1 cellular context compared by ENCODE assay signal in the genomic region with DNA sequence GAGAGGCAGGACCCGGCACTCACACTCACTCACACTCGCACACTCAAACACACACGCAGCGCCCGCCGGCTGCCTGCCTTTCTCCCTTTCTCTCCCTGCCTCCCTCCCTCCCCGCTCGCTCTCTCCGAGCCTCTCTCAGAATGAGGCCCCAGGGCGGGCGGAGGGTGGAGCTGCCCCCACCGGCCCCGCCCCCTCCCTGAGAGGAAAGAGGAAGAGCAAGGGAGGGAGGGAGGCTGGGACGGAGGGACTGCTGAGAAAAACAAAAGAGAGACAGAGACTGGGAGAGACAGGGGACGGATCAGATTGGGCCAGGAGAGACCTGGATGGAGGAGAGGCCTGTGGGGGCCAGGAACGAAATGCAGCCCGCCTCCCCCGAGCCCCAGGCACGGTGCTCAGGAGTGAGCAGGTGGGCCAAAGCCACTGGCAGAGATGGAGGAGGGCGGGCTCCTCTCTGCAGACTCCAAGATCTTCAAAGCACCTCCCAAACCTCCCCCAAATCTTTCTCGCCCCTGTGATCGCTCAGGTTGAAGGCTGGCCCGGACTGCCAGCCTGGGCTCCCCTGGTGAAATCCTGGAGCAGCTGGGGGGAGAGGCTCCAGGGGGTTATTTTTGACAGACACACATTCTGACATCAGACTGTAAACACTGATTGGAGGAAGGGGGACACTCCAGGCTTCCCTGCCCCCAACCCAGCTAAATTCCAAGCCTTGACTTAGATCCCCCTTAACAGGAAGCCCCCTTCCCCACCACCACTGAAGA.
TF ChIP-seq lines count a peak whose summit lies in the region.

No MANE protein-coding gene starts in this region.

TF ChIP-seq in HepG2, 621 proteins besides CTCF, POLR2A, EP300 and RAD21 (continued from another document and continues in another):
- 0 out of 2 replicates have a peak, but pooled peaks have one; percentile 30 for TF ChIP-seq KMT2B (CRISPR knock-in tag; IDR thresholded peaks at IDR 0.05)
- no peak for TF ChIP-seq NRL (CRISPR knock-in tag; IDR thresholded peaks at IDR 0.05; ENCODE audit: borderline replicate concordance)
- no peak for TF ChIP-seq GTF3A (CRISPR knock-in tag; conservative IDR thresholded peaks at IDR 0.05)
- no peak for TF ChIP-seq NAIF1 (CRISPR knock-in tag; IDR thresholded peaks at IDR 0.05; ENCODE audit: borderline replicate concordance)
- no peak for TF ChIP-seq ZNF264 (CRISPR knock-in tag; IDR thresholded peaks at IDR 0.05)
- TF ChIP-seq, protein P1, sequence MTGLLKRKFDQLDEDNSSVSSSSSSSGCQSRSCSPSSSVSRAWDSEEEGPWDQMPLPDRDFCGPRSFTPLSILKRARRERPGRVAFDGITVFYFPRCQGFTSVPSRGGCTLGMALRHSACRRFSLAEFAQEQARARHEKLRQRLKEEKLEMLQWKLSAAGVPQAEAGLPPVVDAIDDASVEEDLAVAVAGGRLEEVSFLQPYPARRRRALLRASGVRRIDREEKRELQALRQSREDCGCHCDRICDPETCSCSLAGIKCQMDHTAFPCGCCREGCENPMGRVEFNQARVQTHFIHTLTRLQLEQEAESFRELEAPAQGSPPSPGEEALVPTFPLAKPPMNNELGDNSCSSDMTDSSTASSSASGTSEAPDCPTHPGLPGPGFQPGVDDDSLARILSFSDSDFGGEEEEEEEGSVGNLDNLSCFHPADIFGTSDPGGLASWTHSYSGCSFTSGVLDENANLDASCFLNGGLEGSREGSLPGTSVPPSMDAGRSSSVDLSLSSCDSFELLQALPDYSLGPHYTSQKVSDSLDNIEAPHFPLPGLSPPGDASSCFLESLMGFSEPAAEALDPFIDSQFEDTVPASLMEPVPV (CRISPR knock-in tag; IDR thresholded peaks at IDR 0.05) = no peak
- TF ChIP-seq THAP11 (CRISPR knock-in tag; IDR thresholded peaks at IDR 0.05) = peak; percentile 62; the same call in 1 of the 2 replicates
- TF ChIP-seq ISL2 (CRISPR knock-in tag; IDR thresholded peaks at IDR 0.05) = no peak
- peak; percentile 81 for TF ChIP-seq SRSF1 (optimal IDR thresholded peaks at IDR 0.05; ENCODE audit: low read depth, low read length)
- TF ChIP-seq ZNF263 (CRISPR knock-in tag; IDR thresholded peaks at IDR 0.05) = 0 out of 2 replicates have a peak, but pooled peaks have one; percentile 27
- 0 out of 2 replicates have a peak, but pooled peaks have one; percentile 34 for TF ChIP-seq TARDBP (CRISPR knock-in tag; IDR thresholded peaks at IDR 0.05)
- 0 out of 2 replicates have a peak, but pooled peaks have one; percentile 17 for TF ChIP-seq NFYC (CRISPR knock-in tag; IDR thresholded peaks at IDR 0.05)
- TF ChIP-seq AHR (CRISPR knock-in tag; IDR thresholded peaks at IDR 0.05) = peak; percentile 59; the same call in 1 of the 2 replicates
- TF ChIP-seq, protein P2, sequence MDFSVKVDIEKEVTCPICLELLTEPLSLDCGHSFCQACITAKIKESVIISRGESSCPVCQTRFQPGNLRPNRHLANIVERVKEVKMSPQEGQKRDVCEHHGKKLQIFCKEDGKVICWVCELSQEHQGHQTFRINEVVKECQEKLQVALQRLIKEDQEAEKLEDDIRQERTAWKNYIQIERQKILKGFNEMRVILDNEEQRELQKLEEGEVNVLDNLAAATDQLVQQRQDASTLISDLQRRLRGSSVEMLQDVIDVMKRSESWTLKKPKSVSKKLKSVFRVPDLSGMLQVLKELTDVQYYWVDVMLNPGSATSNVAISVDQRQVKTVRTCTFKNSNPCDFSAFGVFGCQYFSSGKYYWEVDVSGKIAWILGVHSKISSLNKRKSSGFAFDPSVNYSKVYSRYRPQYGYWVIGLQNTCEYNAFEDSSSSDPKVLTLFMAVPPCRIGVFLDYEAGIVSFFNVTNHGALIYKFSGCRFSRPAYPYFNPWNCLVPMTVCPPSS (IDR thresholded peaks at IDR 0.05) = no peak
- no peak for TF ChIP-seq ZFYVE20 (CRISPR knock-in tag; IDR thresholded peaks at IDR 0.05; ENCODE audit: borderline replicate concordance, low read depth)
- TF ChIP-seq, protein P3, sequence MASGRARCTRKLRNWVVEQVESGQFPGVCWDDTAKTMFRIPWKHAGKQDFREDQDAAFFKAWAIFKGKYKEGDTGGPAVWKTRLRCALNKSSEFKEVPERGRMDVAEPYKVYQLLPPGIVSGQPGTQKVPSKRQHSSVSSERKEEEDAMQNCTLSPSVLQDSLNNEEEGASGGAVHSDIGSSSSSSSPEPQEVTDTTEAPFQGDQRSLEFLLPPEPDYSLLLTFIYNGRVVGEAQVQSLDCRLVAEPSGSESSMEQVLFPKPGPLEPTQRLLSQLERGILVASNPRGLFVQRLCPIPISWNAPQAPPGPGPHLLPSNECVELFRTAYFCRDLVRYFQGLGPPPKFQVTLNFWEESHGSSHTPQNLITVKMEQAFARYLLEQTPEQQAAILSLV (CRISPR knock-in tag; IDR thresholded peaks at IDR 0.05; ENCODE audit: borderline replicate concordance) = no peak
- no peak for TF ChIP-seq ZNF550 (CRISPR knock-in tag; IDR thresholded peaks at IDR 0.05; ENCODE audit: borderline replicate concordance)
- 0 out of 2 replicates have a peak, but pooled peaks have one; percentile 21 for TF ChIP-seq ZNF205 (CRISPR knock-in tag; IDR thresholded peaks at IDR 0.05)
- TF ChIP-seq ZNF441 (CRISPR knock-in tag; IDR thresholded peaks at IDR 0.05; ENCODE audit: borderline replicate concordance) = no peak
- TF ChIP-seq SALL1 (CRISPR knock-in tag; IDR thresholded peaks at IDR 0.05) = peak; percentile 68
- TF ChIP-seq HNRNPK (IDR thresholded peaks at IDR 0.05; ENCODE audit: low read depth, low read length, poor library complexity, severe bottlenecking) = peak; percentile 14
- no peak for TF ChIP-seq CEBPB (IDR thresholded peaks at IDR 0.05; ENCODE audit: borderline replicate concordance, low read depth, low read length)
- peak; percentile 25; the same call in 1 of the 2 replicates for TF ChIP-seq MYC (CRISPR knock-in tag; IDR thresholded peaks at IDR 0.05; ENCODE audit: borderline replicate concordance)
- no peak for TF ChIP-seq HHEX (CRISPR knock-in tag; IDR thresholded peaks at IDR 0.05)
- TF ChIP-seq, protein P4, sequence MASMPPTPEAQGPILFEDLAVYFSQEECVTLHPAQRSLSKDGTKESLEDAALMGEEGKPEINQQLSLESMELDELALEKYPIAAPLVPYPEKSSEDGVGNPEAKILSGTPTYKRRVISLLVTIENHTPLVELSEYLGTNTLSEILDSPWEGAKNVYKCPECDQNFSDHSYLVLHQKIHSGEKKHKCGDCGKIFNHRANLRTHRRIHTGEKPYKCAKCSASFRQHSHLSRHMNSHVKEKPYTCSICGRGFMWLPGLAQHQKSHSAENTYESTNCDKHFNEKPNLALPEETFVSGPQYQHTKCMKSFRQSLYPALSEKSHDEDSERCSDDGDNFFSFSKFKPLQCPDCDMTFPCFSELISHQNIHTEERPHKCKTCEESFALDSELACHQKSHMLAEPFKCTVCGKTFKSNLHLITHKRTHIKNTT (CRISPR knock-in tag; IDR thresholded peaks at IDR 0.05) = no peak
- TF ChIP-seq ZNF124 (CRISPR knock-in tag; IDR thresholded peaks at IDR 0.05) = 0 out of 2 replicates have a peak, but pooled peaks have one; percentile 22
- TF ChIP-seq ZNF274 (CRISPR knock-in tag; IDR thresholded peaks at IDR 0.05) = no peak
- TF ChIP-seq, protein P5, sequence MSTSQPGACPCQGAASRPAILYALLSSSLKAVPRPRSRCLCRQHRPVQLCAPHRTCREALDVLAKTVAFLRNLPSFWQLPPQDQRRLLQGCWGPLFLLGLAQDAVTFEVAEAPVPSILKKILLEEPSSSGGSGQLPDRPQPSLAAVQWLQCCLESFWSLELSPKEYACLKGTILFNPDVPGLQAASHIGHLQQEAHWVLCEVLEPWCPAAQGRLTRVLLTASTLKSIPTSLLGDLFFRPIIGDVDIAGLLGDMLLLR (CRISPR knock-in tag; IDR thresholded peaks at IDR 0.05) = no peak
- peak; percentile 67 for TF ChIP-seq KAT8 (CRISPR knock-in tag; IDR thresholded peaks at IDR 0.05)
- no peak for TF ChIP-seq ZNF44 (CRISPR knock-in tag; IDR thresholded peaks at IDR 0.05)
- TF ChIP-seq KDM1A (CRISPR knock-in tag; IDR thresholded peaks at IDR 0.05) = peak; percentile 24; the same call in 1 of the 2 replicates
- TF ChIP-seq RCOR2 (CRISPR knock-in tag; IDR thresholded peaks at IDR 0.05) = 0 out of 2 replicates have a peak, but pooled peaks have one; percentile 35
- TF ChIP-seq, protein P6, sequence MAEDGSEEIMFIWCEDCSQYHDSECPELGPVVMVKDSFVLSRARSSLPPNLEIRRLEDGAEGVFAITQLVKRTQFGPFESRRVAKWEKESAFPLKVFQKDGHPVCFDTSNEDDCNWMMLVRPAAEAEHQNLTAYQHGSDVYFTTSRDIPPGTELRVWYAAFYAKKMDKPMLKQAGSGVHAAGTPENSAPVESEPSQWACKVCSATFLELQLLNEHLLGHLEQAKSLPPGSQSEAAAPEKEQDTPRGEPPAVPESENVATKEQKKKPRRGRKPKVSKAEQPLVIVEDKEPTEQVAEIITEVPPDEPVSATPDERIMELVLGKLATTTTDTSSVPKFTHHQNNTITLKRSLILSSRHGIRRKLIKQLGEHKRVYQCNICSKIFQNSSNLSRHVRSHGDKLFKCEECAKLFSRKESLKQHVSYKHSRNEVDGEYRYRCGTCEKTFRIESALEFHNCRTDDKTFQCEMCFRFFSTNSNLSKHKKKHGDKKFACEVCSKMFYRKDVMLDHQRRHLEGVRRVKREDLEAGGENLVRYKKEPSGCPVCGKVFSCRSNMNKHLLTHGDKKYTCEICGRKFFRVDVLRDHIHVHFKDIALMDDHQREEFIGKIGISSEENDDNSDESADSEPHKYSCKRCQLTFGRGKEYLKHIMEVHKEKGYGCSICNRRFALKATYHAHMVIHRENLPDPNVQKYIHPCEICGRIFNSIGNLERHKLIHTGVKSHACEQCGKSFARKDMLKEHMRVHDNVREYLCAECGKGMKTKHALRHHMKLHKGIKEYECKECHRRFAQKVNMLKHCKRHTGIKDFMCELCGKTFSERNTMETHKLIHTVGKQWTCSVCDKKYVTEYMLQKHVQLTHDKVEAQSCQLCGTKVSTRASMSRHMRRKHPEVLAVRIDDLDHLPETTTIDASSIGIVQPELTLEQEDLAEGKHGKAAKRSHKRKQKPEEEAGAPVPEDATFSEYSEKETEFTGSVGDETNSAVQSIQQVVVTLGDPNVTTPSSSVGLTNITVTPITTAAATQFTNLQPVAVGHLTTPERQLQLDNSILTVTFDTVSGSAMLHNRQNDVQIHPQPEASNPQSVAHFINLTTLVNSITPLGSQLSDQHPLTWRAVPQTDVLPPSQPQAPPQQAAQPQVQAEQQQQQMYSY (CRISPR knock-in tag; IDR thresholded peaks at IDR 0.05) = no peak
- no peak for TF ChIP-seq ZNF160 (CRISPR knock-in tag; IDR thresholded peaks at IDR 0.05)
- TF ChIP-seq, protein P7, sequence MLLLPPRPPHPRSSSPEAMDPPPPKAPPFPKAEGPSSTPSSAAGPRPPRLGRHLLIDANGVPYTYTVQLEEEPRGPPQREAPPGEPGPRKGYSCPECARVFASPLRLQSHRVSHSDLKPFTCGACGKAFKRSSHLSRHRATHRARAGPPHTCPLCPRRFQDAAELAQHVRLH (CRISPR knock-in tag; IDR thresholded peaks at IDR 0.05; ENCODE audit: borderline replicate concordance, low read depth) = 0 out of 2 replicates have a peak, but pooled peaks have one; percentile 20
- no peak for TF ChIP-seq ZC3H13 (CRISPR knock-in tag; IDR thresholded peaks at IDR 0.05)
- peak; percentile 41; the same call in 1 of the 2 replicates for TF ChIP-seq GATAD2A (CRISPR knock-in tag; IDR thresholded peaks at IDR 0.05)
- TF ChIP-seq GZF1 (CRISPR knock-in tag; IDR thresholded peaks at IDR 0.05) = no peak
- peak; percentile 45; the same call in 1 of the 2 replicates for TF ChIP-seq STAT5B (CRISPR knock-in tag; IDR thresholded peaks at IDR 0.05)
- 0 out of 2 replicates have a peak, but pooled peaks have one; percentile 20 for TF ChIP-seq RARA (CRISPR knock-in tag; IDR thresholded peaks at IDR 0.05)
- no peak for TF ChIP-seq NR2F1 (CRISPR knock-in tag; IDR thresholded peaks at IDR 0.05)
- no peak for TF ChIP-seq ZFP62 (CRISPR knock-in tag; IDR thresholded peaks at IDR 0.05)
- 0 out of 2 replicates have a peak, but pooled peaks have one; percentile 55 for TF ChIP-seq KLF6 (CRISPR knock-in tag; IDR thresholded peaks at IDR 0.05)
- TF ChIP-seq, protein P8, sequence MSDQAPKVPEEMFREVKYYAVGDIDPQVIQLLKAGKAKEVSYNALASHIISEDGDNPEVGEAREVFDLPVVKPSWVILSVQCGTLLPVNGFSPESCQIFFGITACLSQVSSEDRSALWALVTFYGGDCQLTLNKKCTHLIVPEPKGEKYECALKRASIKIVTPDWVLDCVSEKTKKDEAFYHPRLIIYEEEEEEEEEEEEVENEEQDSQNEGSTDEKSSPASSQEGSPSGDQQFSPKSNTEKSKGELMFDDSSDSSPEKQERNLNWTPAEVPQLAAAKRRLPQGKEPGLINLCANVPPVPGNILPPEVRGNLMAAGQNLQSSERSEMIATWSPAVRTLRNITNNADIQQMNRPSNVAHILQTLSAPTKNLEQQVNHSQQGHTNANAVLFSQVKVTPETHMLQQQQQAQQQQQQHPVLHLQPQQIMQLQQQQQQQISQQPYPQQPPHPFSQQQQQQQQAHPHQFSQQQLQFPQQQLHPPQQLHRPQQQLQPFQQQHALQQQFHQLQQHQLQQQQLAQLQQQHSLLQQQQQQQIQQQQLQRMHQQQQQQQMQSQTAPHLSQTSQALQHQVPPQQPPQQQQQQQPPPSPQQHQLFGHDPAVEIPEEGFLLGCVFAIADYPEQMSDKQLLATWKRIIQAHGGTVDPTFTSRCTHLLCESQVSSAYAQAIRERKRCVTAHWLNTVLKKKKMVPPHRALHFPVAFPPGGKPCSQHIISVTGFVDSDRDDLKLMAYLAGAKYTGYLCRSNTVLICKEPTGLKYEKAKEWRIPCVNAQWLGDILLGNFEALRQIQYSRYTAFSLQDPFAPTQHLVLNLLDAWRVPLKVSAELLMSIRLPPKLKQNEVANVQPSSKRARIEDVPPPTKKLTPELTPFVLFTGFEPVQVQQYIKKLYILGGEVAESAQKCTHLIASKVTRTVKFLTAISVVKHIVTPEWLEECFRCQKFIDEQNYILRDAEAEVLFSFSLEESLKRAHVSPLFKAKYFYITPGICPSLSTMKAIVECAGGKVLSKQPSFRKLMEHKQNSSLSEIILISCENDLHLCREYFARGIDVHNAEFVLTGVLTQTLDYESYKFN (CRISPR knock-in tag; conservative IDR thresholded peaks at IDR 0.05) = peak; percentile 68
- peak; percentile 38 for TF ChIP-seq ERF (CRISPR knock-in tag; IDR thresholded peaks at IDR 0.05)
- no peak for TF ChIP-seq ZNF468 (CRISPR knock-in tag; IDR thresholded peaks at IDR 0.05)
- TF ChIP-seq U2AF1 (optimal IDR thresholded peaks at IDR 0.05; ENCODE audit: low read depth, low read length) = peak; percentile 69
- peak; percentile 34; the same call in 1 of the 2 replicates for TF ChIP-seq ZMYM3 (CRISPR knock-in tag; IDR thresholded peaks at IDR 0.05)
- TF ChIP-seq PITX1 (CRISPR knock-in tag; IDR thresholded peaks at IDR 0.05) = 0 out of 2 replicates have a peak, but pooled peaks have one; percentile 11
